9 cellular contexts compared by ENCODE assay signal in genomic region chr2:27959496-27959895, GRCh38.
DNase-seq lines count a peak whose midpoint lies in the region; ATAC-seq and FAIRE-seq lines count a peak whose summit lies in the region.
"Had no signal": no experiment of that assay in that cellular context is flagged by ENCODE, and none has a peak within 500 bp of the region (broad histone marks: within the 10 kb centered on the region; RNA-seq: fewer than 3 reads in every experiment).

No MANE protein-coding gene starts in this region.

- H3K4me3 ChIP-seq in neuron (ENCODE audit: low read length) (peak overlapping the region; percentile 26), aorta (ENCODE audit: low read length in 2 of 2) (no peak overlapping the region)
- H3K4me3 ChIP-seq: upper lobe of left lung had no signal

- FAIRE-seq in endometrium (lab: Jason Lieb, UNC), result peak; percentile 73

- intact Hi-C loops in aorta (cut with DNase I), result loop anchor here (10.0 kb wide), 1 partner anchor 255 kb away; no protein-coding TSS in a partner anchor

- no peaks in the 10 kb centered on the region for H3K27me3 ChIP-seq in neuron (ENCODE audit: insufficient read depth, low read length)
- H3K27me3 ChIP-seq in aorta (ENCODE audit: control insufficient read depth in 1 of 2, insufficient read depth in 2 of 2, low read length in 1 of 2), result no peaks in the 10 kb centered on the region
- H3K27me3 ChIP-seq: upper lobe of left lung had no signal

- no peaks in the 10 kb centered on the region for H3K9me3 ChIP-seq in neuron (ENCODE audit: low read length)
- H3K9me3 ChIP-seq in aorta (ENCODE audit: control insufficient read depth, low read length), result no peaks in the 10 kb centered on the region
- H3K9me3 ChIP-seq: upper lobe of left lung had no signal

- WGBS in aorta, 2 donors, result 47 to 49% methylated on average over 4 of the region's 4 CpGs

- DNase-seq in Daoy (ENCODE audit: low read depth) (peak; percentile 46), SIG-M5 (lab: John Stamatoyannopoulos, UW) (peak; percentile 59), NCI-H345 (lab: John Stamatoyannopoulos, UW) (no peak), RKO (ENCODE audit: low spot score) (no peak), aorta (no peak)
- no peak for DNase-seq in NK-92 treated with Interleukin-12 subunit alpha and Interleukin-12 subunit beta, amount 100 ng/mL, for 24 hours (lab: John Stamatoyannopoulos, UW)

- H2AFZ ChIP-seq in neuron (ENCODE audit: low read depth, low read length), result peak overlapping the region; percentile 55

- H3K36me3 ChIP-seq in neuron (ENCODE audit: insufficient read depth, low read length) (no peaks in the 10 kb centered on the region), aorta (ENCODE audit: control insufficient read depth in 1 of 2, insufficient read depth in 2 of 2, low read length in 1 of 2) (no peaks in the 10 kb centered on the region)
- H3K36me3 ChIP-seq: upper lobe of left lung had no signal

- no peak overlapping the region for H3K27ac ChIP-seq in aorta (ENCODE audit: low read depth in 1 of 2, low read length in 2 of 2)

- no peak for ATAC-seq in aorta (ENCODE audit: low FRiP score)

- H3K4me1 ChIP-seq in neuron (ENCODE audit: insufficient read depth, low read length), result peaks cover 26% of the 10 kb centered on the region
- peaks cover 3 to 7% of the 10 kb centered on the region in 2 donors for H3K4me1 ChIP-seq in aorta (ENCODE audit: control insufficient read depth in 1 of 2, insufficient read depth in 2 of 2, low read length in 2 of 2)

Comparison
In these comparisons a context has a peak if more than half of its experiments do, and no peak if none do; other contexts are left out.
1. DNase-seq: peak in Daoy (single experiment) and SIG-M5 (single experiment); none in NK-92 treated with Interleukin-12 subunit alpha and Interleukin-12 subunit beta, amount 100 ng/mL, for 24 hours (single experiment), NCI-H345 (single experiment), RKO (single experiment) and aorta (0 of 2).